8 cellular contexts compared by ENCODE assay signal in the genomic region with DNA sequence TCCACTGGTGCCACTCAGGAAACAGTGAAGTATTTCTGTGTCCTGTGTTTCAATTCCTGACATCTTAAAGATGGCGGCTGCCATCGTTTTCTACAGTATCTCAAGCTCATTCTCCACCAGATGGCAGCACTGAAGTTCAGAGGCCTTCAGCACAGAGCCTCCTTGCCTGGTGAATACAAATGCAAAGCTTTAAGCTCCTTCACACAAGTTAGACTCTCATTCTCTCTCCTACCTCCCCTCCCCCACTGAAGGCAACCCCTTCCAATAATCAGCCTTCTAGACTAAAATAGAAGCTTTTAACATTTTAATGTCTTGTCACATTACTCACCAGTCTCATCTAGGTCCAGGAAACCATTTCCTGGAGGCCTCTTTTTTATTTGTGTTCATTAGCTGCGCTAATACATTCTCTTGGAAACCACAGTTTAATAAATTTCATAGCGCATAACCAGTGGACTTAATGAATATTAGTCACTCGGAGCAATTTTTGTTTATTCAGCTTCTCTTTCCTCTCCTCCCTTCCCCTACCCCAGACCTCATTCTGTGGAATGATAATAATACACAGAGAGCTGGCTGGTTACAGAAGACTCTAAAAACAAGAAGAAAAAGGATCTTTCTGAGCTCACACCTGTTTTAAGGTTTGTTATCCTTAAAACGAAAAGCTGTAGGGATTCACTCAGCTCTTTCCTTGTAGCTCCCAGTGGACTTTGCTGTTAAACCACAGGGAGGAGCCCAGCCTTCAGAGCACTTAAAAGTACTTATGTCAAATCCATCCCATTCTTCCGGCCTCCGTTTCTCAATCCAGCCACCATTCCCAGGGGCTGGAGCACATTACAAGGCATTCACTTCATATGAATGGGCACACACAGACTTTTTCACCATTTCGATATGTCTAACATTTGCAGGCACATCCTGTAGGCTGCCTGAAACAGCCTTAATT.
DNase-seq lines count a peak whose midpoint lies in the region; TF ChIP-seq lines count a peak whose summit lies in the region.

No MANE protein-coding gene starts in this region.

- H3K36me3 ChIP-seq in H7 (replicated peaks; ENCODE audit: control insufficient read depth, insufficient read depth, low read length) (no peaks in the 10 kb centered on the region), SJSA1 (no peaks in the 10 kb centered on the region)

- no peaks in the 10 kb centered on the region for H3K9me3 ChIP-seq in SJSA1 (replicated peaks)

- peak; percentile 71 for DNase-seq in activated effector memory CD4-positive, alpha-beta T cell treated with anti-CD3 and anti-CD28 coated beads, Interleukin-2, amount 50 U/mL, for 16 hours
- DNase-seq in activated effector memory CD4-positive, alpha-beta T cell treated with Interleukin-2 at 50 U/mL for 16 hours: no peak
- DNase-seq in H7 (peak; percentile 48), LoVo (ENCODE audit: low spot score) (peak; percentile 68), SJSA1 (ENCODE audit: low read depth in 1 of 2, low spot score in 2 of 2) (peak; percentile 53 to 71), cardiac fibroblast (ENCODE audit: low read depth in 2 of 2) (peak; percentile 91 to 95), kidney tubule cell (ENCODE audit: low spot score) (peak; percentile 68)
- peak; percentile 3 to 27 (median 17) for DNase-seq in stimulated activated CD4-positive, alpha-beta T cell treated with anti-CD3 and anti-CD28 coated beads, TNF-alpha, amount 100 ng/mL, for 24 hours (ENCODE audit: low read depth in 3 of 3)

- no peak overlapping the region for H3K27ac ChIP-seq in SJSA1

- no peak overlapping the region for H3K4me3 ChIP-seq in H7 (ENCODE audit: insufficient read depth, low read depth, low read length)
- no peak overlapping the region for H3K4me3 ChIP-seq in SJSA1
- H3K4me3 ChIP-seq in cardiac fibroblast (replicated peaks in 1 of 2; ENCODE audit: low read depth in 2 of 2, low read length in 2 of 2): no peak overlapping the region

- H3K4me1 ChIP-seq in SJSA1 (replicated peaks): peaks cover 10% of the 10 kb centered on the region

- peak; percentile 67 for TF ChIP-seq CTCF in cardiac fibroblast (IDR thresholded peaks at IDR 0.05; ENCODE audit: low read depth, low read length)

- H3K27me3 ChIP-seq in H7 (ENCODE audit: control insufficient read depth, insufficient read depth, low read length): no peaks in the 10 kb centered on the region
- no peaks in the 10 kb centered on the region for H3K27me3 ChIP-seq in SJSA1 (replicated peaks)
